Comparison of ENCODE assay signal across 8 cellular contexts in the genomic region with DNA sequence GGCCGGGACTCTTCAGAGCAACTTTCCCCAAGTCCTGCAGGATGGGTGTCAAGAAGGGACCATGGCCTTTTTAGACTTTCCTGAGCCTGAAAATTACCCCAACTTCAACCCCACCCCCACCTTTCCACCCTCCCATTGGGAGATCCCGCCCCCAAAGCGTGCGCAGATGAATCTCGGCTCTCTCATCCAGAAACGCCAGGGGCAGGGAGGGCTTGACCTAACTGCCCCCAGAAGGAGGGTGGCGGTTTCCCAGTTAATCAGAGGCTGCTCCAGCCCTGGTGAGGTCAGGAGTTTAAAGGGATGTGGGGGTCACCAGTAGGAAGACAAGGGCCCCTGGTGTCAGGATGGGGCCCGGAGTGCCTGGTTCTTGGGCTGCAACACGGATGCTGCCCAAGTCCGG. TPM values are rescaled to one million over a fixed set of nuclear protein-coding genes. Genes with fewer than 3 reads are reported as not detected.
DNase-seq lines count a peak whose midpoint lies in the region; ATAC-seq, FAIRE-seq and TF ChIP-seq lines count a peak whose summit lies in the region.

No MANE protein-coding gene starts in this region.

- CTCF ChIA-PET in A549 (lab: Yijun Ruan, JAX) = interaction anchor here (1.6 kb wide), 1 partner anchor 26 kb away, joined by 5 read pairs; no protein-coding TSS in a partner anchor

- H3K79me2 ChIP-seq in GM23338 (replicated peaks; ENCODE audit: insufficient read depth) = no peaks in the 10 kb centered on the region

- no peak for TF ChIP-seq EP300 in A549 (IDR thresholded peaks at IDR 0.05)

- H3K9me3 ChIP-seq in A549 (no peaks in the 10 kb centered on the region), duodenal mucosa (ENCODE audit: control insufficient read depth in 1 of 2, low read length in 2 of 2) (no peaks in the 10 kb centered on the region)

- H3K4me2 ChIP-seq in A549 (peak overlapping the region; percentile 71), GM23338 (peak overlapping the region; percentile 92)

- no peak for DNase-seq in A549 (ENCODE audit: low read depth in 1 of 2, low spot score in 1 of 2)
- DNase-seq in GM23338 (ENCODE audit: low spot score) = peak; percentile 33
- no peak for DNase-seq in natural killer cell treated with Interleukin-12 subunit alpha and Interleukin-12 subunit beta and Interleukin-15 and Interleukin-18, amount 100 ng/mL, for 72 hours (ENCODE audit: low spot score)
- DNase-seq in NCI-H1694 (lab: John Stamatoyannopoulos, UW) = no peak
- no peak for DNase-seq in C1 segment of cervical spinal cord (lab: John Stamatoyannopoulos, UW)
- DNase-seq in NAMALWA (ENCODE audit: low spot score) = no peak
- no peak for DNase-seq in superior temporal gyrus (ENCODE audit: extremely low spot score)

- TF ChIP-seq CTCF in A549 (IDR thresholded peaks at IDR 0.05) (no peak), GM23338 (conservative IDR thresholded peaks at IDR 0.05; ENCODE audit: low read depth in 2 of 2) (no peak)

- H3K9ac ChIP-seq in duodenal mucosa (ENCODE audit: low read depth in 1 of 2, low read length in 2 of 2) = peak overlapping the region in 1 of 2 donors; percentile 38

- H3K9me2 ChIP-seq in GM23338 (ENCODE audit: insufficient read depth) = no peaks in the 10 kb centered on the region

- peak overlapping the region; percentile 93 for H2AFZ ChIP-seq in GM23338

- H3K9me3 Mint-ChIP-seq in GM23338 = no peaks in the 10 kb centered on the region
- no peaks in the 10 kb centered on the region for H3K9me3 Mint-ChIP-seq in natural killer cell treated with Interleukin-12 subunit alpha and Interleukin-12 subunit beta and Interleukin-15 and Interleukin-18, amount 100 ng/mL, for 72 hours

- peaks cover 18% of the 10 kb centered on the region for H3K4me1 Mint-ChIP-seq in GM23338
- H3K4me1 Mint-ChIP-seq in natural killer cell treated with Interleukin-12 subunit alpha and Interleukin-12 subunit beta and Interleukin-15 and Interleukin-18, amount 100 ng/mL, for 72 hours (ENCODE audit: low read depth in 2 of 2) = peaks cover 19 to 23% of the 10 kb centered on the region in 2 donors

- peaks cover 30% of the 10 kb centered on the region for H3K27me3 Mint-ChIP-seq in GM23338 (ENCODE audit: insufficient read depth, low read depth, poor library complexity)
- peaks cover 9 to 10% of the 10 kb centered on the region in 2 donors for H3K27me3 Mint-ChIP-seq in natural killer cell treated with Interleukin-12 subunit alpha and Interleukin-12 subunit beta and Interleukin-15 and Interleukin-18, amount 100 ng/mL, for 72 hours

- no peak for TF ChIP-seq POLR2A in A549 (IDR thresholded peaks at IDR 0.05; ENCODE audit: low read length)

- H3K4me3 ChIP-seq in A549 (no peak overlapping the region), GM23338 (peak overlapping the region; percentile 68), duodenal mucosa (ENCODE audit: low read depth in 1 of 2, low read length in 2 of 2) (peak overlapping the region; percentile 62 to 66)

- H3K27me3 ChIP-seq in GM23338 (ENCODE audit: insufficient read depth) (peaks cover 31% of the 10 kb centered on the region), duodenal mucosa (ENCODE audit: control insufficient read depth in 1 of 2, insufficient read depth in 2 of 2, low read length in 2 of 2) (peaks cover 7 to 26% of the 10 kb centered on the region in 2 donors)

- POLR2A ChIA-PET in A549 (lab: Yijun Ruan, JAX) = no interaction called here

- no peak for FAIRE-seq in A549 (lab: Jason Lieb, UNC)

- H3K27ac Mint-ChIP-seq in GM23338 = no peak overlapping the region
- H3K27ac Mint-ChIP-seq in natural killer cell treated with Interleukin-12 subunit alpha and Interleukin-12 subunit beta and Interleukin-15 and Interleukin-18, amount 100 ng/mL, for 72 hours = no peak overlapping the region

- 83% methylated on average over 7 of the region's 10 CpGs for WGBS in A549 (ENCODE audit: missing lambda C conversion rate)

- H3K4me3 Mint-ChIP-seq in GM23338 = peak overlapping the region; percentile 62
- H3K4me3 Mint-ChIP-seq in natural killer cell treated with Interleukin-12 subunit alpha and Interleukin-12 subunit beta and Interleukin-15 and Interleukin-18, amount 100 ng/mL, for 72 hours = peak overlapping the region; percentile 44

- H3F3A ChIP-seq in GM23338 (replicated peaks; ENCODE audit: low read depth) = no peaks in the 10 kb centered on the region

- H3K27ac ChIP-seq in A549 = no peak overlapping the region
- no peak overlapping the region for H3K27ac ChIP-seq in GM23338 (ENCODE audit: low read depth)
- no peak overlapping the region for H3K27ac ChIP-seq in duodenal mucosa (ENCODE audit: low read depth, low read length)

- no peaks in the 10 kb centered on the region for H3K36me3 ChIP-seq in GM23338 (ENCODE audit: insufficient read depth)
- H3K36me3 ChIP-seq in duodenal mucosa (ENCODE audit: control insufficient read depth in 1 of 2, insufficient read depth in 2 of 2, low read length in 2 of 2) = no peaks in the 10 kb centered on the region

- H3K36me3 Mint-ChIP-seq in GM23338 (ENCODE audit: low read depth) = no peaks in the 10 kb centered on the region; the same call in 2 of the 3 replicates
- no peaks in the 10 kb centered on the region for H3K36me3 Mint-ChIP-seq in natural killer cell treated with Interleukin-12 subunit alpha and Interleukin-12 subunit beta and Interleukin-15 and Interleukin-18, amount 100 ng/mL, for 72 hours

- no peaks in the 10 kb centered on the region for H4K20me1 ChIP-seq in GM23338 (replicated peaks; ENCODE audit: insufficient read depth)

- peaks cover 6% of the 10 kb centered on the region; the same call in 1 of the 3 replicates for H3K4me1 ChIP-seq in A549
- peaks cover 4% of the 10 kb centered on the region; the same call in 1 of the 2 replicates for H3K4me1 ChIP-seq in GM23338 (ENCODE audit: insufficient read depth)
- H3K4me1 ChIP-seq in duodenal mucosa (ENCODE audit: control insufficient read depth in 1 of 2, insufficient read depth in 2 of 2, low read length in 2 of 2) = peaks cover 8 to 24% of the 10 kb centered on the region in 2 donors

- TF ChIP-seq RAD21 in A549 (conservative IDR thresholded peaks at IDR 0.05 in 1 of 2, IDR thresholded peaks at IDR 0.05 in 1 of 2) = no peak

- ATAC-seq in A549 = no peak
- peak; percentile 23 for ATAC-seq in GM23338
- no peak for ATAC-seq in natural killer cell treated with Interleukin-12 subunit alpha and Interleukin-12 subunit beta and Interleukin-15 and Interleukin-18, amount 100 ng/mL, for 72 hours

RNA-seq across cellular contexts. Expression of gene KIF19, which starts 0.5 kb away (rescaled TPM):
- polyA plus RNA-seq in A549 (2011; rRNA removed) (not detected in 2 replicates), A549 (2017; fragmentation: RNase III; extraction: RNeasy Plus Mini Kit Qiagen cat#74134 plus additional on column Dnase treatment) (not detected in 3 replicates), GM23338 (2016; fragmentation: Nextera tagmentation; extraction: Ambion mirVana) (0.07 and 0.36 TPM in 2 replicates)
- 0.01 TPM in 1 of 2 replicates, not detected in the other for polyA plus RNA-seq in A549 (2012; cell fraction: cytosol; rRNA removed)
- polyA plus RNA-seq in A549 (2012; cell fraction: nucleus; rRNA removed) = 0.01 TPM in 1 of 2 replicates, not detected in the other
- not detected in 2 replicates for polyA minus RNA-seq in A549 (2011; rRNA and poly(A)+ RNA removed)
- total RNA-seq in GM23338 (2014; rRNA removed; shearing (Covaris generic)) = 0.27 and 0.35 TPM in 2 replicates
- total RNA-seq in natural killer cell treated with Interleukin-12 subunit alpha and Interleukin-12 subunit beta and Interleukin-15 and Interleukin-18, amount 100 ng/mL, for 72 hours = under 1 TPM in 1 of 2 donors, not detected in 1; 0.29 TPM

RNA-seq across cellular contexts. Expression of gene BTBD17, which starts 35.2 kb away (rescaled TPM):
- polyA plus RNA-seq in A549 (2011; rRNA removed) = not detected in 2 replicates
- polyA plus RNA-seq in A549 (2012; cell fraction: cytosol; rRNA removed) = not detected in 2 replicates
- polyA plus RNA-seq in A549 (2012; cell fraction: nucleus; rRNA removed) = not detected in 2 replicates
- polyA plus RNA-seq in A549 (2017; fragmentation: RNase III; extraction: RNeasy Plus Mini Kit Qiagen cat#74134 plus additional on column Dnase treatment) = not detected in 3 replicates
- not detected in 2 replicates for polyA minus RNA-seq in A549 (2011; rRNA and poly(A)+ RNA removed)
- total RNA-seq in GM23338 (2014; rRNA removed; shearing (Covaris generic)) = 4.9 and 5.0 TPM in 2 replicates
- 1.7 and 1.9 TPM in 2 replicates for polyA plus RNA-seq in GM23338 (2016; fragmentation: Nextera tagmentation; extraction: Ambion mirVana)
- not detected for total RNA-seq in natural killer cell treated with Interleukin-12 subunit alpha and Interleukin-12 subunit beta and Interleukin-15 and Interleukin-18, amount 100 ng/mL, for 72 hours

RNA-seq across cellular contexts. Expression of gene GPR142, which starts 40.8 kb away (rescaled TPM):
- not detected in 2 replicates for polyA plus RNA-seq in A549 (2011; rRNA removed)
- not detected in 2 replicates for polyA plus RNA-seq in A549 (2012; cell fraction: cytosol; rRNA removed)
- polyA plus RNA-seq in A549 (2012; cell fraction: nucleus; rRNA removed) = 0.05 TPM in 1 of 2 replicates, not detected in the other
- not detected in 3 replicates for polyA plus RNA-seq in A549 (2017; fragmentation: RNase III; extraction: RNeasy Plus Mini Kit Qiagen cat#74134 plus additional on column Dnase treatment)
- not detected in 2 replicates for polyA minus RNA-seq in A549 (2011; rRNA and poly(A)+ RNA removed)
- not detected in 2 replicates for total RNA-seq in GM23338 (2014; rRNA removed; shearing (Covaris generic))
- polyA plus RNA-seq in GM23338 (2016; fragmentation: Nextera tagmentation; extraction: Ambion mirVana) = not detected in 2 replicates
- not detected for total RNA-seq in natural killer cell treated with Interleukin-12 subunit alpha and Interleukin-12 subunit beta and Interleukin-15 and Interleukin-18, amount 100 ng/mL, for 72 hours

RNA-seq across cellular contexts. Expression of gene DNAI2, which starts 52.5 kb away (rescaled TPM):
- not detected in 2 replicates for polyA plus RNA-seq in A549 (2011; rRNA removed)
- not detected in 2 replicates for polyA plus RNA-seq in A549 (2012; cell fraction: cytosol; rRNA removed)
- polyA plus RNA-seq in A549 (2012; cell fraction: nucleus; rRNA removed) = not detected in 2 replicates
- not detected in 3 replicates for polyA plus RNA-seq in A549 (2017; fragmentation: RNase III; extraction: RNeasy Plus Mini Kit Qiagen cat#74134 plus additional on column Dnase treatment)
- polyA minus RNA-seq in A549 (2011; rRNA and poly(A)+ RNA removed) = not detected in 2 replicates
- not detected in 2 replicates for total RNA-seq in GM23338 (2014; rRNA removed; shearing (Covaris generic))
- 0.21 TPM in 1 of 2 replicates, not detected in the other for polyA plus RNA-seq in GM23338 (2016; fragmentation: Nextera tagmentation; extraction: Ambion mirVana)
- total RNA-seq in natural killer cell treated with Interleukin-12 subunit alpha and Interleukin-12 subunit beta and Interleukin-15 and Interleukin-18, amount 100 ng/mL, for 72 hours = not detected
